In the genomic region with DNA sequence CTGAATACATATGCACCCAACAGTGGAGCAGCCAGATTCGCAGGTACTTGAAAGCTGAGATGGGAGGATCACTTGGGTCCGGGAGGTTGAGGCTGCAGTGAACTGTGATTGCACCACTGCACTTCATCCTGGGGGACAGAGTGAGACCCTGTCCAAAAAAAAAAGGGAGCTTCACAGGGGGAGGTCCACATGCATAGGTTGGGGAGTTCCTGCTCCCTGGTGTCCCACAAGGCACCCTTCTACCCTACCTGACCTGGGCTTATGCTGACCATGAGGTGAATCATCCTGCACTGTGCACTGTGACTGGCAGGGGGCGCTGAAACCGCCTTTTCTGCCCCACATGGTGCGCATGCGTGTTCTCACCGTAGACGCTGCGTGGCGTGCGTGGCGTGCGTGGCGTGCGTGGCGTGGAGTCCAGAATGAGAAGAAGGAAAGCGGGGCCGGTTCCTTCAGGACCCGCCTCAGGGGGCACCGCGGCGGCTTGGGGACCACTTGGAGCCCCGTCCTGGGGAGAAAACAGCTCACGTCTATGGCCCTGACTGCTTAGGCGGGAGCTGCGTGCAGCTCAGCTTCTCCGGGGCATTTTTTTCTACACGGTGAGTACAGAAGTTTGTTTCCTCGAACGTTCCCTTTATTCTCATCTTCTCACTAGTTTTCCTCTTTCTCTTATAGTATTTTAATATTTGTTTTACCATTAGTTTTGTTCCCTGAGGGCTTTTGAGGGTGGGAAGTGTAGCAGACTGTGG, we compare ENCODE assay signal across 8 cellular contexts.
DNase-seq lines count a peak whose midpoint lies in the region; ATAC-seq and TF ChIP-seq lines count a peak whose summit lies in the region.

No MANE protein-coding gene starts in this region.

- peaks cover 25% of the 10 kb centered on the region for H3K36me3 Mint-ChIP-seq in activated B cell treated with CpG ODN at 0.5 μM for 24 hours (ENCODE audit: low read depth)

- H3K27ac Mint-ChIP-seq in activated B cell treated with CpG ODN at 0.5 μM for 24 hours = peak overlapping the region; percentile 89

- no peaks in the 10 kb centered on the region for H3K27me3 ChIP-seq in A673 (replicated peaks; ENCODE audit: insufficient read depth, low read depth, low read length, poor library complexity)

- peak; percentile 91 for DNase-seq in A673 (ENCODE audit: low spot score)
- peak; percentile 70 for DNase-seq in NCI-H2227 treated with DMSO at 0.1 percent for 48 hours (lab: John Stamatoyannopoulos, UW)
- DNase-seq in activated B cell treated with CpG ODN at 0.5 μM for 24 hours = peak; percentile 89
- peak; percentile 83 for DNase-seq in central memory CD4-positive, alpha-beta T cell
- DNase-seq in islet precursor cell = peak; percentile 89
- peak; percentile 83 to 89 (median 88) for DNase-seq in stimulated activated CD4-positive, alpha-beta T cell treated with anti-CD3 and anti-CD28 coated beads, Interleukin-12 subunit alpha, Interleukin-12 subunit beta, amount 100 ng/mL, for 48 hours (ENCODE audit: low read depth in 2 of 3, low spot score in 1 of 3)

- no peaks in the 10 kb centered on the region for H3K36me3 ChIP-seq in A673 (ENCODE audit: insufficient read depth, low read length, poor library complexity, severe bottlenecking)

- CTCF ChIA-PET in A673 (lab: Charles Lee) (interaction anchor here (0.5 to 1.4 kb wide), 4 partner anchors 18 to 325 kb away, joined by 3 to 5 read pairs (median 3); no protein-coding TSS in a partner anchor), activated B cell treated with CpG ODN at 0.5 μM for 24 hours (lab: Charles Lee) (interaction anchor here (0.9 to 2.1 kb wide), 5 partner anchors 45 to 883 kb away, joined by 3 to 12 read pairs (median 4); no protein-coding TSS in a partner anchor)

- BruUV-seq in A673 (replicated peaks; lab: Mats Ljungman, UMichigan) = no TSS peak

- peak overlapping the region; percentile 97 for H3K4me3 ChIP-seq in A673 (ENCODE audit: low read depth, low read length, poor library complexity, severe bottlenecking)

- H3K4me1 ChIP-seq in A673 (ENCODE audit: insufficient read depth, low read length, poor library complexity, severe bottlenecking) = peaks cover 9% of the 10 kb centered on the region

- no peaks in the 10 kb centered on the region for H3K9me3 Mint-ChIP-seq in activated B cell treated with CpG ODN at 0.5 μM for 24 hours

- POLR2A ChIA-PET in A673 (lab: Charles Lee; ENCODE audit: low non-redundant PET) = interaction anchor here (0.5 kb wide), 1 partner anchor 142 kb away, joined by 8 read pairs; no protein-coding TSS in a partner anchor
- POLR2A ChIA-PET in activated B cell treated with CpG ODN at 0.5 μM for 24 hours (lab: Charles Lee) = interaction anchor here (1.0 kb wide), 1 partner anchor 29 kb away, joined by 5 read pairs; no protein-coding TSS in a partner anchor

- H3K4me3 Mint-ChIP-seq in activated B cell treated with CpG ODN at 0.5 μM for 24 hours = peak overlapping the region; percentile 94

- H3K27me3 Mint-ChIP-seq in activated B cell treated with CpG ODN at 0.5 μM for 24 hours = no peaks in the 10 kb centered on the region

- peak overlapping the region; percentile 71 for H3K27ac ChIP-seq in A673 (ENCODE audit: low read depth, low read length, poor library complexity, severe bottlenecking)

- H3K4me1 Mint-ChIP-seq in activated B cell treated with CpG ODN at 0.5 μM for 24 hours = peaks cover 44% of the 10 kb centered on the region

- TF ChIP-seq CTCF in A673 (conservative IDR thresholded peaks at IDR 0.05; ENCODE audit: low read depth, low read length) (peak; percentile 95), activated B cell treated with CpG ODN at 0.5 μM for 24 hours (IDR thresholded peaks at IDR 0.05) (peak; percentile 42)

- peak; percentile 81 for ATAC-seq in GM18517 (IDR thresholded peaks at IDR 0.05; ENCODE audit: unreplicated experiment)
- peak; percentile 76 for ATAC-seq in HG03097 (IDR thresholded peaks at IDR 0.05; ENCODE audit: low FRiP score, unreplicated experiment)
- ATAC-seq in activated B cell treated with CpG ODN at 0.5 μM for 24 hours (ENCODE audit: low read depth) = peak; percentile 95

- H3K9me3 ChIP-seq in A673 (ENCODE audit: low read depth, low read length, poor library complexity, severe bottlenecking) = no peaks in the 10 kb centered on the region

- intact Hi-C loops in A673 (cut with micrococcal nuclease; ENCODE audit: unreplicated experiment) (no loop called here), activated B cell treated with CpG ODN at 0.5 μM for 24 hours (cut with micrococcal nuclease) (loop anchor here (1.0 to 10.0 kb wide), 6 partner anchors 43 to 917 kb away; no protein-coding TSS in a partner anchor)

Comparison
In these comparisons a context has a peak if more than half of its experiments do, and no peak if none do; other contexts are left out.
1. Peak in every context shown above with its lines: DNase-seq, ATAC-seq, H3K4me3 ChIP-seq and H3K27ac ChIP-seq.